Comparison of ENCODE assay signal across 19 cellular contexts in the genomic region with DNA sequence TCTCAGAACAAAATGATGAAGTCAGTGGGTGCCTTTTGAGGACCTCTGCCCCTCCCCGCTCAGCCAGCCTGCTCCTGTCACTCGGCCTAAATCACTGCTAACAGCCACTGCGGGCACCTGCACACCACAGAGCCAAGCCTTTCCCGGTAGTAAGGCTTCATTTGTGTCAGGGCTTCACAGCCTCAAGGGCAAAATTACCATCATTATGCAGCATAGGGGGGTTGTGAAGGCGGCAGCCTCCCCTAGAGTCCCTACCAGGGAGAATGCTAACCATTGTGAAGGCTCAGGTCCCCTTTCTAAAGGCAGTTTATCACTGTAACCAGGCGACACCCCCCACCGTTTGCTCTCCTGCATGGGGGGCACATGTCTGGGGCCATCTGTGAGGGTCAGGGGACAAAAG.
"Had no signal": no experiment of that assay in that cellular context is flagged by ENCODE, and none has a peak within 500 bp of the region (broad histone marks: within the 10 kb centered on the region; RNA-seq: fewer than 3 reads in every experiment).

No MANE protein-coding gene starts in this region.

- H3K27ac Mint-ChIP-seq: activated T-cell treated with anti-CD3 and anti-CD28 coated beads, Interleukin-2, amount 50 U/mL, for 72 hours; nephron progenitor cell had no signal

- H3K4me3 Mint-ChIP-seq: activated T-cell treated with anti-CD3 and anti-CD28 coated beads, Interleukin-2, amount 50 U/mL, for 72 hours; central memory CD8-positive, alpha-beta T cell; nephron progenitor cell had no signal

- H3K9me3 Mint-ChIP-seq: activated T-cell treated with anti-CD3 and anti-CD28 coated beads, Interleukin-2, amount 50 U/mL, for 72 hours; central memory CD8-positive, alpha-beta T cell; nephron progenitor cell had no signal

- H3K4me1 Mint-ChIP-seq: central memory CD8-positive, alpha-beta T cell had no signal

- ATAC-seq: activated T-cell treated with anti-CD3 and anti-CD28 coated beads, Interleukin-2, amount 50 U/mL, for 72 hours; esophagus mucosa; gastroesophageal sphincter; heart right ventricle; left ventricle myocardium superior; psoas muscle; right cardiac atrium had no signal

- DNase-seq: activated CD4-positive, alpha-beta T cell treated with anti-CD3 and anti-CD28 coated beads, Interleukin-2, amount 50 U/mL, for 1 hour; activated CD4-positive, CD25-positive, alpha-beta regulatory T cell treated with anti-CD3 and anti-CD28 coated beads, Interleukin-2, amount 50 U/mL, for 72 hours; activated CD8-positive, alpha-beta memory T cell treated with anti-CD3 and anti-CD28 coated beads, Interleukin-2, amount 50 U/mL, for 4 hours; activated effector memory CD4-positive, alpha-beta T cell treated with anti-CD3 and anti-CD28 coated beads, Interleukin-2, amount 50 U/mL, for 16 hours; activated naive CD4-positive, alpha-beta T cell treated with anti-CD3 and anti-CD28 coated beads, Interleukin-2, amount 50 U/mL, for 16 hours; activated T-cell treated with anti-CD3 and anti-CD28 coated beads, Interleukin-2, amount 50 U/mL, for 72 hours; colonic mucosa; heart right ventricle; kidney glomerular epithelial cell; left ventricle myocardium superior; nephron progenitor cell; psoas muscle; right cardiac atrium; stimulated activated CD4-positive, alpha-beta T cell treated with anti-CD3 and anti-CD28 coated beads, Interleukin-2, amount 100 ng/mL, for 48 hours; stomach; trophoblast cell had no signal

- H3K27me3 Mint-ChIP-seq: central memory CD8-positive, alpha-beta T cell had no signal
